ENCODE assay signal across 12 cellular contexts in the genomic region with DNA sequence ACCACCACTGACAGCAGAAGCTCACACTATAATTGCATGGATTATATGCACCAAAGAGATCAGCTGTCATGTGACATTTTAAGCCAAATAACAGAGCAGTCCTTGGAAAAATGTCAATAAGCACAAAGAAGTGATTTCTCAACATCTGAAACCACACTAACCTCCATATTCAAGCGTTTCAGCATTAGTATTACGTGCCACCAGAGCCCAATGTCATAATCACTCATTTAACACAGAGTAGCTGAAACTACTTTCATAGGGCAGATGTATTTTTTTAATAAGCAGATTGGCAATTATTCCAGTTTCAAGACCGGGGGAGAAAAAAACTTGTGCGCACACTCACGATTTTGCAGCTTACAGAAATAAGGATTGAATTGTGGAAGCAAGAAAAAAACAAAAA.
DNase-seq lines count a peak whose midpoint lies in the region; ATAC-seq, FAIRE-seq and TF ChIP-seq lines count a peak whose summit lies in the region.
"Had no signal": no experiment of that assay in that cellular context is flagged by ENCODE, and none has a peak within 500 bp of the region (broad histone marks: within the 10 kb centered on the region; RNA-seq: fewer than 3 reads in every experiment).

No MANE protein-coding gene starts in this region.

- intact Hi-C loops in activated CD8-positive, alpha-beta T cell treated with anti-CD3 and anti-CD28 coated beads for 36 hours (cut with micrococcal nuclease): no loop called here
- intact Hi-C loops in activated T-helper 1 cell treated with anti-CD3 and anti-CD28 coated beads, Interleukin-12 subunit alpha, Interleukin-12 subunit beta, Interleukin-2, Interleukin-4 antibody, amounts not matched to agents 30 ng/mL and 10 ng/mL and 1 ng/mL, durations not matched to agents 14 hours and 24 hours and 36 hours (cut with micrococcal nuclease): no loop called here

- TF ChIP-seq CTCF in activated CD8-positive, alpha-beta T cell treated with anti-CD3 and anti-CD28 coated beads for 36 hours (IDR thresholded peaks at IDR 0.05): no peak
- no peak for TF ChIP-seq CTCF in brain microvascular endothelial cell (IDR thresholded peaks at IDR 0.05; ENCODE audit: low read depth, low read length, missing control alignments)

- peaks cover 3% of the 10 kb centered on the region for H3K9me3 Mint-ChIP-seq in activated CD8-positive, alpha-beta T cell treated with anti-CD3 and anti-CD28 coated beads for 36 hours
- H3K9me3 Mint-ChIP-seq in activated T-helper 1 cell treated with anti-CD3 and anti-CD28 coated beads, Interleukin-12 subunit alpha, Interleukin-12 subunit beta, Interleukin-2, Interleukin-4 antibody, amounts not matched to agents 30 ng/mL and 10 ng/mL and 1 ng/mL, durations not matched to agents 14 hours and 24 hours and 36 hours: no peaks in the 10 kb centered on the region

- no peak overlapping the region for H3K4me3 Mint-ChIP-seq in activated CD8-positive, alpha-beta T cell treated with anti-CD3 and anti-CD28 coated beads for 36 hours
- no peak overlapping the region for H3K4me3 Mint-ChIP-seq in activated T-helper 1 cell treated with anti-CD3 and anti-CD28 coated beads, Interleukin-12 subunit alpha, Interleukin-12 subunit beta, Interleukin-2, Interleukin-4 antibody, amounts not matched to agents 30 ng/mL and 10 ng/mL and 1 ng/mL, durations not matched to agents 14 hours and 24 hours and 36 hours
- H3K4me3 Mint-ChIP-seq: activated CD4-positive, alpha-beta memory T cell treated with anti-CD3 and anti-CD28 coated beads for 36 hours had no signal

- peaks cover 73% of the 10 kb centered on the region for H3K4me1 Mint-ChIP-seq in activated CD8-positive, alpha-beta T cell treated with anti-CD3 and anti-CD28 coated beads for 36 hours (ENCODE audit: low read depth)
- H3K4me1 Mint-ChIP-seq in activated T-helper 1 cell treated with anti-CD3 and anti-CD28 coated beads, Interleukin-12 subunit alpha, Interleukin-12 subunit beta, Interleukin-2, Interleukin-4 antibody, amounts not matched to agents 30 ng/mL and 10 ng/mL and 1 ng/mL, durations not matched to agents 14 hours and 24 hours and 36 hours (ENCODE audit: low read depth): peaks cover 56% of the 10 kb centered on the region

- DNase-seq in AG08395 (ENCODE audit: low spot score) (peak; percentile 35), H4 (ENCODE audit: low spot score) (peak; percentile 34), frontal cortex (ENCODE audit: low spot score in 2 of 2) (no peak), brain microvascular endothelial cell (no peak)
- no peak for DNase-seq in activated CD8-positive, alpha-beta T cell treated with anti-CD3 and anti-CD28 coated beads for 36 hours
- no peak for DNase-seq in activated CD4-positive, alpha-beta T cell treated with anti-CD3 and anti-CD28 coated beads, Interleukin-2, amount 50 U/mL, for 1 hour
- DNase-seq in activated T-helper 1 cell treated with anti-CD3 and anti-CD28 coated beads, Interleukin-12 subunit alpha, Interleukin-12 subunit beta, Interleukin-2, Interleukin-4 antibody, amounts not matched to agents 30 ng/mL and 10 ng/mL and 1 ng/mL, durations not matched to agents 14 hours and 24 hours and 36 hours (ENCODE audit: low spot score): no peak
- DNase-seq: activated CD4-positive, alpha-beta memory T cell treated with anti-CD3 and anti-CD28 coated beads for 36 hours; C1 segment of cervical spinal cord; mesendoderm; SHP77 had no signal

- POLR2A ChIA-PET in activated CD8-positive, alpha-beta T cell treated with anti-CD3 and anti-CD28 coated beads for 36 hours (lab: Charles Lee): interaction anchor here (0.6 to 1.8 kb wide), 3 partner anchors 63 to 76 kb away, joined by 3 to 5 read pairs (median 3); no protein-coding TSS in a partner anchor

- peaks cover 21% of the 10 kb centered on the region for H3K36me3 Mint-ChIP-seq in activated CD8-positive, alpha-beta T cell treated with anti-CD3 and anti-CD28 coated beads for 36 hours (ENCODE audit: low read depth)
- H3K36me3 Mint-ChIP-seq in activated T-helper 1 cell treated with anti-CD3 and anti-CD28 coated beads, Interleukin-12 subunit alpha, Interleukin-12 subunit beta, Interleukin-2, Interleukin-4 antibody, amounts not matched to agents 30 ng/mL and 10 ng/mL and 1 ng/mL, durations not matched to agents 14 hours and 24 hours and 36 hours (ENCODE audit: low read depth): peaks cover 18% of the 10 kb centered on the region

- no peak overlapping the region for H3K4me3 ChIP-seq in brain microvascular endothelial cell (ENCODE audit: low read depth, low read length)

- H3K27me3 ChIP-seq in brain microvascular endothelial cell (replicated peaks): no peaks in the 10 kb centered on the region

- H3K36me3 ChIP-seq in brain microvascular endothelial cell (replicated peaks): no peaks in the 10 kb centered on the region

- H3K27ac ChIP-seq in brain microvascular endothelial cell: no peak overlapping the region

- FAIRE-seq in islet of Langerhans (lab: Jason Lieb, UNC): peak; percentile 66
- no peak for FAIRE-seq in frontal cortex (lab: Jason Lieb, UNC)

- peak; percentile 31 for ATAC-seq in activated CD8-positive, alpha-beta T cell treated with anti-CD3 and anti-CD28 coated beads for 36 hours

- CTCF ChIA-PET in activated CD8-positive, alpha-beta T cell treated with anti-CD3 and anti-CD28 coated beads for 36 hours (lab: Charles Lee): no interaction called here

- peak overlapping the region; percentile 27 for H3K27ac Mint-ChIP-seq in activated CD8-positive, alpha-beta T cell treated with anti-CD3 and anti-CD28 coated beads for 36 hours
- H3K27ac Mint-ChIP-seq in activated T-helper 1 cell treated with anti-CD3 and anti-CD28 coated beads, Interleukin-12 subunit alpha, Interleukin-12 subunit beta, Interleukin-2, Interleukin-4 antibody, amounts not matched to agents 30 ng/mL and 10 ng/mL and 1 ng/mL, durations not matched to agents 14 hours and 24 hours and 36 hours: no peak overlapping the region

- H3K27me3 Mint-ChIP-seq in activated CD8-positive, alpha-beta T cell treated with anti-CD3 and anti-CD28 coated beads for 36 hours: no peaks in the 10 kb centered on the region
- no peaks in the 10 kb centered on the region for H3K27me3 Mint-ChIP-seq in activated T-helper 1 cell treated with anti-CD3 and anti-CD28 coated beads, Interleukin-12 subunit alpha, Interleukin-12 subunit beta, Interleukin-2, Interleukin-4 antibody, amounts not matched to agents 30 ng/mL and 10 ng/mL and 1 ng/mL, durations not matched to agents 14 hours and 24 hours and 36 hours (ENCODE audit: insufficient read depth)
- H3K27me3 Mint-ChIP-seq: activated CD4-positive, alpha-beta memory T cell treated with anti-CD3 and anti-CD28 coated beads for 36 hours had no signal

- in situ Hi-C loops in brain microvascular endothelial cell (cut with HindIII; ENCODE audit: low pct_ligation_motif_present, low sequenced_read_pairs): no loop called here

Comparison
In these comparisons a context has a peak if more than half of its experiments do, and no peak if none do; other contexts are left out.
1. DNase-seq: peak in AG08395 (single experiment) and H4 (single experiment); none in activated CD8-positive, alpha-beta T cell treated with anti-CD3 and anti-CD28 coated beads for 36 hours (single experiment), frontal cortex (0 of 2), brain microvascular endothelial cell (single experiment), activated CD4-positive, alpha-beta T cell treated with anti-CD3 and anti-CD28 coated beads, Interleukin-2, amount 50 U/mL, for 1 hour (single experiment) and activated T-helper 1 cell treated with anti-CD3 and anti-CD28 coated beads, Interleukin-12 subunit alpha, Interleukin-12 subunit beta, Interleukin-2, Interleukin-4 antibody, amounts not matched to agents 30 ng/mL and 10 ng/mL and 1 ng/mL, durations not matched to agents 14 hours and 24 hours and 36 hours (single experiment).